In the genomic region with DNA sequence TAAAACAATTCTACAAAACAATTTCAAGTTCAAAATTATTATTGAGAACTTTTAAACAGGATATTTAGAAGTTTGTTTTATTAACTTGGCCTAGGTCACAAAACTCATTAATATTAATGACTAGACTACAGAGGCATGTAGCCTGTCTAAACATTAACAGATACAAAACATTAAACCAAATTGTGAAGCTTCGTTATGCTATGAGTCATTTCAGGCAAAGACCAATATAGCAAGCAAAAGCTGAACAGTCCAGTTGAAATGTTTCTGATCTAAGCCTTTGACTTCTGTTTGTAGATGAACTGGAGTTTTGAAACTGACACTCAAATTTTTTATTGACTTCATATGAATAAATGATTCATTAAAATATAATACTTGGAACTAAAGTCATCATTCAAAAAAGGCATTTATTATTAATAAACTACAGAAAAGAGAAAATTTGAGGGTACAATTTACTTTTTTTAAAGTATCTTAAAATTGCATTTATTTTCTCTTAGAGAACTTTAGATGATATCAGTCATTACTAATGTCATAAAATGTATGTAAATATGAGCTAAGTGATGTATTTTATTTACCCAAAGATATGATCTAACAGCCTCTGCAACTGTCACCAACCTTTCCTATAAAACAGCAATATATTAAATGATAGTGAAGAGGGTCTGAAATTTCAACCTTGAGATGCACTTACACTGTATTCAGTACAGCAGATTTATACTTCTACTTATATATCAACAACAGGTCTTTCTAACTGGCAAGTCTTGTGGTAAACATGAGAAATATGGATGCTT, we compare ENCODE assay signal across 8 cellular contexts.
DNase-seq lines count a peak whose midpoint lies in the region; ATAC-seq and TF ChIP-seq lines count a peak whose summit lies in the region.

No MANE protein-coding gene starts in this region.

- H3K4me1 Mint-ChIP-seq in HFFc6 (ENCODE audit: low read depth) (peaks cover 30% of the 10 kb centered on the region), Calu3 (ENCODE audit: low read depth, unreplicated experiment) (peaks cover 12% of the 10 kb centered on the region)

- peaks cover 18% of the 10 kb centered on the region for H3K9me3 Mint-ChIP-seq in HFFc6
- peaks cover 6% of the 10 kb centered on the region for H3K9me3 Mint-ChIP-seq in Calu3 (ENCODE audit: low read depth, unreplicated experiment)

- DNase-seq in HFFc6, result peak; percentile 36
- DNase-seq in left lobe of liver (ENCODE audit: low spot score), result no peak
- no peak for DNase-seq in right atrium auricular region (ENCODE audit: low spot score)
- no peak for DNase-seq in NCI-H748 treated with DMSO at 0.1 percent for 48 hours (lab: John Stamatoyannopoulos, UW)
- no peak for DNase-seq in RPMI8226
- DNase-seq in Calu3, result no peak

- no TSS peak for BruUV-seq in Calu3 (replicated peaks; lab: Mats Ljungman, UMichigan)

- no peak overlapping the region for H3K4me3 Mint-ChIP-seq in HFFc6
- no peak overlapping the region for H3K4me3 Mint-ChIP-seq in Calu3 (ENCODE audit: low read depth, unreplicated experiment)

- H3K27me3 ChIP-seq in right atrium auricular region, result no peaks in the 10 kb centered on the region

- H3K27me3 Mint-ChIP-seq in HFFc6 (ENCODE audit: insufficient read depth) (no peaks in the 10 kb centered on the region; the same call in 1 of the 2 replicates), Calu3 (ENCODE audit: unreplicated experiment) (no peaks in the 10 kb centered on the region)

- H3K27ac Mint-ChIP-seq in HFFc6, result no peak overlapping the region
- no peak overlapping the region for H3K27ac Mint-ChIP-seq in Calu3 (ENCODE audit: unreplicated experiment)

- CTCF ChIA-PET in Calu3 (lab: Charles Lee), result interaction anchor here (1.0 to 1.1 kb wide), 2 partner anchors 16 to 302 kb away, joined by 3 to 4 read pairs; no protein-coding TSS in a partner anchor

- ATAC-seq in GM18867 (IDR thresholded peaks at IDR 0.05; ENCODE audit: unreplicated experiment) (peak; percentile 99), HG03521 (IDR thresholded peaks at IDR 0.05; ENCODE audit: unreplicated experiment) (peak; percentile 86), left lobe of liver (peak; percentile 71)

- intact Hi-C loops in Calu3 (cut with micrococcal nuclease; ENCODE audit: unreplicated experiment), result loop anchor here (5.0 to 10.0 kb wide), 2 partner anchors 136 to 261 kb away; no protein-coding TSS in a partner anchor

- H3K9me3 ChIP-seq in right atrium auricular region, result peaks cover 0 to 16% of the 10 kb centered on the region in 2 donors

- TF ChIP-seq CTCF in HFFc6 (IDR thresholded peaks at IDR 0.05) (no peak), right atrium auricular region (IDR thresholded peaks at IDR 0.05) (no peak), Calu3 (IDR thresholded peaks at IDR 0.05; ENCODE audit: unreplicated experiment) (no peak)

- no peak overlapping the region for H3K4me3 ChIP-seq in right atrium auricular region

- no peaks in the 10 kb centered on the region for H3K4me1 ChIP-seq in right atrium auricular region

- peaks cover 22% of the 10 kb centered on the region for H3K36me3 Mint-ChIP-seq in HFFc6 (ENCODE audit: low read depth)
- no peaks in the 10 kb centered on the region for H3K36me3 Mint-ChIP-seq in Calu3 (ENCODE audit: insufficient read depth, unreplicated experiment)

- H3K27ac ChIP-seq in right atrium auricular region, result no peak overlapping the region

- H3K36me3 ChIP-seq in right atrium auricular region, result no peaks in the 10 kb centered on the region
